Comparison of ENCODE assay signal across 7 cellular contexts in the genomic region with DNA sequence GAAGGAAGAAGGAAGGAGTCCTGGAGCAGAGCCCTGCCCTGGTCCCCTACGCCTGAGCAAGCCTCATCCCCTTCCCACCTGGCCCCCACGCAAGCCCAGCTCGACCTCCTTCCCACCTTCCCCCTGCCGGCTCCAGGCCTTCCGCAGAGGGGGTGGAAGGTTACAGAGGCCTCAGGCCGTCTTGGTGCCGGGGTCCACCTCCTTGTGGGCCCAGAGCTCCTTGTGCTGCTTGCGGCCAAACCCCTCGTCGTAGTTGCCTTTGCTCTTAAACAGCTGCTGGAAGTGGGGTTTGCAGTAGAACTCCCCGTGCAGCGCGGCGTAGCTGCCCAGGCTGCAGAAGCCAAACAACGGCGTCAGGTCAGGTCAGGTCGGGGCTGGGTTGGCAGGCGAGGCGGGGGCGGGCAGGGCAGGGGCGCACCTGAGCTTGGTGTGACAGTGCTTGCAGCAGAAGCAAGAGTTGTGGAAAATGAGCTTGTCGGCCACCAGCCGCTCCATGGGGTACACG. TPM values are rescaled to one million over a fixed set of nuclear protein-coding genes. Genes with fewer than 3 reads are reported as not detected.
A peak's percentile ranks its signal among the peaks of the same experiment; 100 is the strongest.
DNase-seq lines count a peak whose midpoint lies in the region; ATAC-seq and TF ChIP-seq lines count a peak whose summit lies in the region.

No MANE protein-coding gene starts in this region.

- peaks cover 5% of the 10 kb centered on the region for H3K27me3 ChIP-seq in HUES64 (ENCODE audit: insufficient read depth, low read length)

- H3K36me3 ChIP-seq in HUES64 (ENCODE audit: insufficient read depth, low read length) = peaks cover 23% of the 10 kb centered on the region

- TF ChIP-seq POLR2A in lower leg skin (IDR thresholded peaks at IDR 0.05) = no peak

- POLR2A ChIA-PET in activated CD8-positive, alpha-beta T cell treated with anti-CD3 and anti-CD28 coated beads, Interleukin-2, amount 10 ng/mL, durations not matched to agents 7 days and 5 days (lab: Charles Lee) = interaction anchor here (0.5 to 7.7 kb wide), 28 partner anchors 12 to 408 kb away, joined by 3 to 150 read pairs (median 4); partner anchors contain the start of genes CCDC47, DDX42, MAP3K3 and PSMC5

- H3K4me1 Mint-ChIP-seq in activated CD8-positive, alpha-beta T cell treated with anti-CD3 and anti-CD28 coated beads, Interleukin-2, amount 10 ng/mL, durations not matched to agents 7 days and 5 days (ENCODE audit: low read depth) = peaks cover 63% of the 10 kb centered on the region

- no peaks in the 10 kb centered on the region for H3K9me3 ChIP-seq in HUES64 (ENCODE audit: insufficient read depth, low read depth, low read length)

- H3K4me3 Mint-ChIP-seq in activated CD8-positive, alpha-beta T cell treated with anti-CD3 and anti-CD28 coated beads, Interleukin-2, amount 10 ng/mL, durations not matched to agents 7 days and 5 days = peak overlapping the region; percentile 96

- no peak for TF ChIP-seq CTCF in lower leg skin (IDR thresholded peaks at IDR 0.05)

- H3K4me1 ChIP-seq in HUES64 (ENCODE audit: insufficient read depth, low read length) = peaks cover 10% of the 10 kb centered on the region; the same call in 1 of the 2 replicates

- peak overlapping the region; percentile 83; the same call in 1 of the 2 replicates for H3K9ac ChIP-seq in HUES64 (ENCODE audit: low read depth, low read length)

- H3K27me3 Mint-ChIP-seq in activated CD8-positive, alpha-beta T cell treated with anti-CD3 and anti-CD28 coated beads, Interleukin-2, amount 10 ng/mL, durations not matched to agents 7 days and 5 days (ENCODE audit: low read depth) = no peaks in the 10 kb centered on the region

- DNase-seq in activated CD8-positive, alpha-beta T cell treated with anti-CD3 and anti-CD28 coated beads, Interleukin-2, amount 10 ng/mL, durations not matched to agents 7 days and 5 days = peak; percentile 44
- DNase-seq in stimulated activated CD8-positive, alpha-beta memory T cell treated with anti-CD3 and anti-CD28 coated beads, Interleukin-4, amount 100 ng/mL, for 48 hours = peak; percentile 59
- DNase-seq in NCI-H2196 treated with DMSO at 0.1 percent for 48 hours (lab: John Stamatoyannopoulos, UW; ENCODE audit: unreplicated experiment) (no peak), lower leg skin (ENCODE audit: low spot score in 2 of 2) (no peak)

- H3K27ac ChIP-seq in HUES64 (ENCODE audit: low read depth, low read length) = peak overlapping the region; percentile 88; the same call in 1 of the 2 replicates

- H3K9me3 Mint-ChIP-seq in activated CD8-positive, alpha-beta T cell treated with anti-CD3 and anti-CD28 coated beads, Interleukin-2, amount 10 ng/mL, durations not matched to agents 7 days and 5 days (ENCODE audit: insufficient read depth) = no peaks in the 10 kb centered on the region

- H3K4me3 ChIP-seq in HUES64 (ENCODE audit: low read length) (peak overlapping the region; percentile 69), iPS-11a (ENCODE audit: low read depth, low read length) (peak overlapping the region; percentile 48), lower leg skin (ENCODE audit: low read depth, poor library complexity, severe bottlenecking) (no peak overlapping the region)

- ATAC-seq in activated CD8-positive, alpha-beta T cell treated with anti-CD3 and anti-CD28 coated beads, Interleukin-2, amount 10 ng/mL, durations not matched to agents 7 days and 5 days = no peak
- no peak for ATAC-seq in GM18520 (IDR thresholded peaks at IDR 0.05; ENCODE audit: unreplicated experiment)

- intact Hi-C loops in lower leg skin (cut with DNase I; ENCODE audit: low total_unique reads) = no loop called here

- peaks cover 68% of the 10 kb centered on the region for H3K36me3 Mint-ChIP-seq in activated CD8-positive, alpha-beta T cell treated with anti-CD3 and anti-CD28 coated beads, Interleukin-2, amount 10 ng/mL, durations not matched to agents 7 days and 5 days (ENCODE audit: low read depth)

- H3K27ac Mint-ChIP-seq in activated CD8-positive, alpha-beta T cell treated with anti-CD3 and anti-CD28 coated beads, Interleukin-2, amount 10 ng/mL, durations not matched to agents 7 days and 5 days = peak overlapping the region; percentile 98

- 49% methylated on average over 23 of the region's 24 CpGs for WGBS in HUES64
- 45 to 56% methylated on average over 24 of the region's 24 CpGs for WGBS in lower leg skin, 2 donors

- CTCF ChIA-PET in activated CD8-positive, alpha-beta T cell treated with anti-CD3 and anti-CD28 coated beads, Interleukin-2, amount 10 ng/mL, durations not matched to agents 7 days and 5 days (lab: Charles Lee) = interaction anchor here (0.6 to 6.9 kb wide), 18 partner anchors 10 to 273 kb away, joined by 3 to 85 read pairs (median 4); partner anchors contain the start of genes CCDC47, DDX42, MAP3K3 and STRADA

RNA-seq across cellular contexts. Expression of gene LIMD2, which starts 1.5 kb away (rescaled TPM):
- polyA plus RNA-seq in HUES64 (2013, experiment 1 of 2) = 91.0 TPM
- 83.1 TPM for polyA plus RNA-seq in HUES64 (2013, experiment 2 of 2)
- 100 to 1,000 TPM; 308 to 309 TPM for total RNA-seq in activated CD8-positive, alpha-beta T cell treated with anti-CD3 and anti-CD28 coated beads, Interleukin-2, amount 10 ng/mL, durations not matched to agents 7 days and 5 days
- total RNA-seq in lower leg skin = 1 to 10 TPM; 3.3 to 9.0 (median 4.8) TPM

RNA-seq across cellular contexts. Expression of gene STRADA, which starts 43.2 kb away (rescaled TPM):
- polyA plus RNA-seq in HUES64 (2013, experiment 1 of 2) = 25.2 TPM
- 29.5 TPM for polyA plus RNA-seq in HUES64 (2013, experiment 2 of 2)
- total RNA-seq in activated CD8-positive, alpha-beta T cell treated with anti-CD3 and anti-CD28 coated beads, Interleukin-2, amount 10 ng/mL, durations not matched to agents 7 days and 5 days = 10 to 100 TPM; 46.0 to 49.9 TPM
- 10 to 100 TPM; 15.8 to 26.4 (median 19.3) TPM for total RNA-seq in lower leg skin

Comparison
In these comparisons a context has a peak if more than half of its experiments do, and no peak if none do; other contexts are left out.
1. DNase-seq: peak in activated CD8-positive, alpha-beta T cell treated with anti-CD3 and anti-CD28 coated beads, Interleukin-2, amount 10 ng/mL, durations not matched to agents 7 days and 5 days (single experiment) and stimulated activated CD8-positive, alpha-beta memory T cell treated with anti-CD3 and anti-CD28 coated beads, Interleukin-4, amount 100 ng/mL, for 48 hours (single experiment); none in NCI-H2196 treated with DMSO at 0.1 percent for 48 hours (single experiment) and lower leg skin (0 of 2).
2. RNA of gene LIMD2, which starts 1.5 kb away (total RNA-seq): 308 to 309 TPM in activated CD8-positive, alpha-beta T cell treated with anti-CD3 and anti-CD28 coated beads, Interleukin-2, amount 10 ng/mL, durations not matched to agents 7 days and 5 days; 3.3 to 9.0 TPM in lower leg skin; every median in the first group is over 10 times any median in the second.